ENCODE assay signal across 16 cellular contexts in the genomic region with DNA sequence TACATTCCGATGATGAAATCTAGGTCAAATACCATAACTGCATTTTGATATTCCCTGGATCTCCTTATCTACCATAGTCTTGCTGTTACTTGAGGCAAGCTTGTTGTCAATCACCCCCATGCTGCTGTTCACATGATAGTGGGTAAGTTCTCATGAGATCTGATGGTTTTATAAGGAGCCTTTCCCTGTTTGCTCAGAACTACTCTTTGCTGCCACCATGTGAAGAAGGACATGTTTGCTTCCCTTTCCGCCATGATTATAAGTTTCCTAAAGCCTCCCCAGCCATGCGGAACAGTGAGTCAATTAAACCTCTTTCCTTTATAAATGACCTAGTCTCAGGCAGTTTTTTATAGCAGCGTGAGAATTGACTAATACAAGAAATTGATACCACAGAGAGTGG.
A peak's percentile ranks its signal among the peaks of the same experiment; 100 is the strongest.
DNase-seq lines count a peak whose midpoint lies in the region; TF ChIP-seq lines count a peak whose summit lies in the region.
"Had no signal": no experiment of that assay in that cellular context is flagged by ENCODE, and none has a peak within 500 bp of the region (broad histone marks: within the 10 kb centered on the region; RNA-seq: fewer than 3 reads in every experiment).

No MANE protein-coding gene starts in this region.

- H3K27ac Mint-ChIP-seq in activated CD4-positive, alpha-beta memory T cell treated with anti-CD3 and anti-CD28 coated beads, Interleukin-2, amount 10 ng/mL, durations not matched to agents 7 days and 5 days: no peak overlapping the region
- H3K27ac Mint-ChIP-seq: brain; T-helper 1 cell treated with Interleukin-12 subunit alpha and Interleukin-12 subunit beta and Interleukin-4 antibody, amounts not matched to agents 30 μg/mL and 1 μg/mL, for 36 hours had no signal

- H3K27me3 ChIP-seq in GM23248 (replicated peaks; ENCODE audit: insufficient read depth) (no peaks in the 10 kb centered on the region), OCI-LY1 (ENCODE audit: insufficient read depth, low read length) (no peaks in the 10 kb centered on the region)
- H3K27me3 ChIP-seq: stomach, uterus had no signal

- H3K79me2 ChIP-seq in GM23248 (ENCODE audit: insufficient read depth) (no peaks in the 10 kb centered on the region), OCI-LY1 (ENCODE audit: insufficient read depth, low read length) (no peaks in the 10 kb centered on the region)

- H3K36me3 ChIP-seq in GM23248 (ENCODE audit: low read depth): no peaks in the 10 kb centered on the region
- H3K36me3 ChIP-seq in OCI-LY1 (ENCODE audit: insufficient read depth, low read length): peaks cover 19% of the 10 kb centered on the region
- H3K36me3 ChIP-seq: prostate gland, stomach, uterus had no signal

- H3K4me1 ChIP-seq in GM23248 (ENCODE audit: insufficient read depth) (no peaks in the 10 kb centered on the region), OCI-LY1 (ENCODE audit: insufficient read depth, low read length, severe bottlenecking) (peaks cover 24% of the 10 kb centered on the region)
- H3K4me1 ChIP-seq: prostate gland, stomach, uterus had no signal

- WGBS in GM23248 (ENCODE audit: low coverage in 1 of 2, low lambda C conversion rate in 2 of 2, missing lambda C conversion rate in 2 of 2), 2 experiments: 41 to 45% methylated on average over 3 to 4 of the region's 4 CpGs

- H3K4me3 ChIP-seq in GM23248 (no peak overlapping the region), OCI-LY1 (ENCODE audit: low read depth, low read length, poor library complexity, severe bottlenecking) (no peak overlapping the region)
- H3K4me3 ChIP-seq: prostate gland, stomach, uterus had no signal

- no peaks in the 10 kb centered on the region for H3K9me2 ChIP-seq in GM23248 (ENCODE audit: insufficient read depth)
- H3K9me2 ChIP-seq in OCI-LY1 (ENCODE audit: low read depth, low read length): no peaks in the 10 kb centered on the region

- CTCF ChIA-PET in activated CD4-positive, alpha-beta memory T cell treated with anti-CD3 and anti-CD28 coated beads, Interleukin-2, amount 10 ng/mL, durations not matched to agents 7 days and 5 days (lab: Charles Lee): no interaction called here

- H3K9me3 ChIP-seq in GM23248 (ENCODE audit: low read depth): no peaks in the 10 kb centered on the region
- no peaks in the 10 kb centered on the region for H3K9me3 ChIP-seq in OCI-LY1 (ENCODE audit: low read length)
- H3K9me3 ChIP-seq: prostate gland, uterus had no signal

- H3K27ac ChIP-seq in GM23248: no peak overlapping the region
- no peak overlapping the region for H3K27ac ChIP-seq in OCI-LY1 (ENCODE audit: low read depth, low read length, poor library complexity, severe bottlenecking)
- H3K27ac ChIP-seq: prostate gland, stomach, uterus had no signal

- H3K4me3 Mint-ChIP-seq in activated CD4-positive, alpha-beta memory T cell treated with anti-CD3 and anti-CD28 coated beads, Interleukin-2, amount 10 ng/mL, durations not matched to agents 7 days and 5 days: no peak overlapping the region
- H3K4me3 Mint-ChIP-seq: brain; T-helper 1 cell treated with Interleukin-12 subunit alpha and Interleukin-12 subunit beta and Interleukin-4 antibody, amounts not matched to agents 30 μg/mL and 1 μg/mL, for 36 hours had no signal

- no peak overlapping the region for H3K9ac ChIP-seq in GM23248
- H3K9ac ChIP-seq in OCI-LY1 (ENCODE audit: low read length): no peak overlapping the region

- peak; percentile 18; the same call in 1 of the 2 replicates for TF ChIP-seq CTCF in OCI-LY1 (IDR thresholded peaks at IDR 0.05; ENCODE audit: low read length)

- H4K20me1 ChIP-seq in GM23248 (ENCODE audit: insufficient read depth) (no peaks in the 10 kb centered on the region), OCI-LY1 (ENCODE audit: insufficient read depth, low read length) (no peaks in the 10 kb centered on the region)

- in situ Hi-C loops in GM23248 (cut with MboI): no loop called here

- H3K9me3 Mint-ChIP-seq in activated CD4-positive, alpha-beta memory T cell treated with anti-CD3 and anti-CD28 coated beads, Interleukin-2, amount 10 ng/mL, durations not matched to agents 7 days and 5 days: no peaks in the 10 kb centered on the region
- H3K9me3 Mint-ChIP-seq: T-helper 1 cell treated with Interleukin-12 subunit alpha and Interleukin-12 subunit beta and Interleukin-4 antibody, amounts not matched to agents 30 μg/mL and 1 μg/mL, for 36 hours had no signal

- no peaks in the 10 kb centered on the region for H3K36me3 Mint-ChIP-seq in activated CD4-positive, alpha-beta memory T cell treated with anti-CD3 and anti-CD28 coated beads, Interleukin-2, amount 10 ng/mL, durations not matched to agents 7 days and 5 days (ENCODE audit: low read depth)
- H3K36me3 Mint-ChIP-seq: brain had no signal

- no peaks in the 10 kb centered on the region for H3K27me3 Mint-ChIP-seq in activated CD4-positive, alpha-beta memory T cell treated with anti-CD3 and anti-CD28 coated beads, Interleukin-2, amount 10 ng/mL, durations not matched to agents 7 days and 5 days
- H3K27me3 Mint-ChIP-seq: brain had no signal

- H3F3A ChIP-seq in GM23248 (ENCODE audit: insufficient read depth): no peaks in the 10 kb centered on the region
- no peaks in the 10 kb centered on the region for H3F3A ChIP-seq in OCI-LY1 (ENCODE audit: insufficient read depth, low read length)

- no peaks in the 10 kb centered on the region for H3K4me1 Mint-ChIP-seq in activated CD4-positive, alpha-beta memory T cell treated with anti-CD3 and anti-CD28 coated beads, Interleukin-2, amount 10 ng/mL, durations not matched to agents 7 days and 5 days
- H3K4me1 Mint-ChIP-seq: brain had no signal

- H3K4me2 ChIP-seq in GM23248 (ENCODE audit: unreplicated experiment) (no peak overlapping the region), OCI-LY1 (ENCODE audit: low read length) (no peak overlapping the region)

- H2AFZ ChIP-seq in GM23248 (no peak overlapping the region), OCI-LY1 (ENCODE audit: low read length) (no peak overlapping the region)

- POLR2A ChIA-PET in activated CD4-positive, alpha-beta memory T cell treated with anti-CD3 and anti-CD28 coated beads, Interleukin-2, amount 10 ng/mL, durations not matched to agents 7 days and 5 days (lab: Charles Lee): no interaction called here

- DNase-seq in DMS53 (lab: John Stamatoyannopoulos, UW) (peak; percentile 62), GM23248 (peak; percentile 12), foreskin melanocyte (peak; percentile 44), GM03348 (ENCODE audit: low spot score) (no peak), hippocampal formation (lab: John Stamatoyannopoulos, UW) (no peak)
- DNase-seq in activated CD4-positive, alpha-beta memory T cell treated with anti-CD3 and anti-CD28 coated beads, Interleukin-2, amount 10 ng/mL, durations not matched to agents 7 days and 5 days: no peak
- DNase-seq: activated CD4-positive, CD25-positive, alpha-beta regulatory T cell treated with anti-CD3 and anti-CD28 coated beads, Interleukin-2, amount 50 U/mL, for 72 hours; activated CD8-positive, alpha-beta memory T cell treated with anti-CD3 and anti-CD28 coated beads, Interleukin-2, amount 50 U/mL, for 4 hours; C1 segment of cervical spinal cord; effector CD4-positive, alpha-beta T cell; stomach; uterus had no signal

Comparison
In these comparisons a context has a peak if more than half of its experiments do, and no peak if none do; other contexts are left out.
1. DNase-seq: peak in DMS53 (single experiment), GM23248 (single experiment) and foreskin melanocyte (single experiment); none in activated CD4-positive, alpha-beta memory T cell treated with anti-CD3 and anti-CD28 coated beads, Interleukin-2, amount 10 ng/mL, durations not matched to agents 7 days and 5 days (single experiment), GM03348 (single experiment) and hippocampal formation (0 of 2).